Comparison of ENCODE assay signal across 8 cellular contexts in the genomic region with DNA sequence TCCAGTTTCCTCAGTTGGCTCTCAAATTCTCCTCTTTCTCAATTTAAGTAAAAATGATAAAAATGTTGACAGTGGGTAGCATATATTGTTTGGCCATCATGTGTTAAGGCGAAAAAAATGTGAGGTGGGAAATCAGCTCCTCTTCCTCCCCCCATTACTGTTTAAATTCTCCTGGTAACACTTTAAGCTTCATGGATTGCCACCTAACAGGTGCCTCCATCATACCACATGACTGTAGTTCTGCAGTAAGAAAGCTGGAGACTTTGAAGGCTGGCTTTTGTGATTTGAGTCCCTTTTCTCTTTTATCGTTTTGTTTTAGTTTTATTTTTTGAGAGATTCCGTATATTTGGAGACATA. TPM values are rescaled to one million over a fixed set of nuclear protein-coding genes. Genes with fewer than 3 reads are reported as not detected.
DNase-seq lines count a peak whose midpoint lies in the region; ATAC-seq and TF ChIP-seq lines count a peak whose summit lies in the region.

No MANE protein-coding gene starts in this region.

- H3K9me3 ChIP-seq in iPS-20b (ENCODE audit: insufficient read depth, low read depth, low read length) = no peaks in the 10 kb centered on the region

- intact Hi-C loops in activated CD4-positive, alpha-beta T cell treated with anti-CD3 and anti-CD28 coated beads for 36 hours (cut with DNase I, micrococcal nuclease) = no loop called here

- no peak for DNase-seq in activated CD4-positive, alpha-beta T cell treated with anti-CD3 and anti-CD28 coated beads for 36 hours
- no peak for DNase-seq in activated CD4-positive, alpha-beta T cell treated with anti-CD3 and anti-CD28 coated beads for 48 hours
- DNase-seq in substantia nigra (lab: John Stamatoyannopoulos, UW) = no peak
- no peak for DNase-seq in germinal center (ENCODE audit: low spot score)
- DNase-seq in GM13977 (ENCODE audit: low spot score) = no peak

- no peaks in the 10 kb centered on the region for H3K9me3 Mint-ChIP-seq in activated CD4-positive, alpha-beta T cell treated with anti-CD3 and anti-CD28 coated beads for 36 hours (ENCODE audit: low read depth)
- H3K9me3 Mint-ChIP-seq in activated naive CD8-positive, alpha-beta T cell (ENCODE audit: low read depth) = no peaks in the 10 kb centered on the region

- H3K27ac ChIP-seq in iPS-20b (ENCODE audit: low read length) = peak overlapping the region; percentile 40
- peak overlapping the region; percentile 49 for H3K27ac ChIP-seq in substantia nigra (ENCODE audit: low read depth, low read length, poor library complexity, severe bottlenecking)

- peaks cover 3% of the 10 kb centered on the region for H3K36me3 Mint-ChIP-seq in activated CD4-positive, alpha-beta T cell treated with anti-CD3 and anti-CD28 coated beads for 36 hours (ENCODE audit: low read depth)
- H3K36me3 Mint-ChIP-seq in activated naive CD8-positive, alpha-beta T cell = peaks cover 4% of the 10 kb centered on the region

- no peaks in the 10 kb centered on the region for H3K36me3 ChIP-seq in iPS-20b (ENCODE audit: insufficient read depth, low read depth, low read length)

- H3K4me1 ChIP-seq in iPS-20b (ENCODE audit: insufficient read depth, low read length) = peaks cover 33% of the 10 kb centered on the region

- peak overlapping the region; percentile 92 for H3K27ac Mint-ChIP-seq in activated CD4-positive, alpha-beta T cell treated with anti-CD3 and anti-CD28 coated beads for 36 hours
- peak overlapping the region; percentile 89 for H3K27ac Mint-ChIP-seq in activated naive CD8-positive, alpha-beta T cell

- peak overlapping the region; percentile 98 for H3K4me3 Mint-ChIP-seq in activated CD4-positive, alpha-beta T cell treated with anti-CD3 and anti-CD28 coated beads for 36 hours
- peak overlapping the region; percentile 93 for H3K4me3 Mint-ChIP-seq in activated naive CD8-positive, alpha-beta T cell

- H3K4me1 Mint-ChIP-seq in activated CD4-positive, alpha-beta T cell treated with anti-CD3 and anti-CD28 coated beads for 36 hours = peaks cover 61% of the 10 kb centered on the region
- H3K4me1 Mint-ChIP-seq in activated naive CD8-positive, alpha-beta T cell (ENCODE audit: low read depth) = peaks cover 66% of the 10 kb centered on the region

- CTCF ChIA-PET in activated CD4-positive, alpha-beta T cell treated with anti-CD3 and anti-CD28 coated beads for 36 hours (lab: Charles Lee) = interaction anchor here (1.1 to 1.4 kb wide), 2 partner anchors 29 to 47 kb away, joined by 3 read pairs; no protein-coding TSS in a partner anchor

- H3K27me3 Mint-ChIP-seq in activated CD4-positive, alpha-beta T cell treated with anti-CD3 and anti-CD28 coated beads for 36 hours = no peaks in the 10 kb centered on the region
- H3K27me3 Mint-ChIP-seq in activated naive CD8-positive, alpha-beta T cell = no peaks in the 10 kb centered on the region

- peak overlapping the region; percentile 99 for H3K4me3 ChIP-seq in iPS-20b (ENCODE audit: low read length)

- TF ChIP-seq CTCF in GM13977 (IDR thresholded peaks at IDR 0.05; ENCODE audit: extremely low read depth, insufficient read depth, missing control alignments) = no peak

- no peaks in the 10 kb centered on the region for H3K27me3 ChIP-seq in iPS-20b (ENCODE audit: insufficient read depth, low read length)

- H3K9ac ChIP-seq in iPS-20b (ENCODE audit: low read depth, low read length) = peak overlapping the region; percentile 92

- in situ Hi-C loops in GM13977 (cut with MboI; ENCODE audit: low pct_unique_long_range_greater_than_20kb, low sequenced_read_pairs, unreplicated experiment) = no loop called here

- ATAC-seq in activated CD4-positive, alpha-beta T cell treated with anti-CD3 and anti-CD28 coated beads for 36 hours = no peak
- no peak for ATAC-seq in HG02759 (IDR thresholded peaks at IDR 0.05; ENCODE audit: unreplicated experiment)

- POLR2A ChIA-PET in activated CD4-positive, alpha-beta T cell treated with anti-CD3 and anti-CD28 coated beads for 36 hours (lab: Charles Lee) = no interaction called here

RNA-seq across cellular contexts. Expression of a gene that starts 1.2 kb away (rescaled TPM):
- 10 to 100 TPM; 34.5 to 47.8 TPM for total RNA-seq in activated CD4-positive, alpha-beta T cell treated with anti-CD3 and anti-CD28 coated beads for 36 hours
